In the genomic region with DNA sequence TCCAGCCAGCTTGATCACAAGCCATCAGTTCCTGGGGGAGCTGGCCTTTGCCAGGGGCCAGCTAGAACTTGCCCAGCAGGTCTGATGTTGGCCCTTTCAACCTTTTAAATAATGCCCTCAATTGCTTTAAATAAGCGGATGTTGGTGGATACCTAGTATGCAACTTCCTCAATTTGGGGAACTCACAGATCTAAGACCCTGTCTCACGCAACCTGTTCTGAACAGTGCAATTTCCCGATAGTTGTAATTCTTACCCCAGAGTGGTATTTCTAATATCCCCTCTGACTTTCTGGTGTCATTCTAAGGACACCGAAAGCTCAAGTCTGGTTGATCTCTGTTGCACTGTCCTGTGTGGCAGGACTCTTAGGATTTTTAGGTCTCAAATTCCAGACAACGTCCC, we compare ENCODE assay signal across 18 cellular contexts.
"Had no signal": no experiment of that assay in that cellular context is flagged by ENCODE, and none has a peak within 500 bp of the region (broad histone marks: within the 10 kb centered on the region; RNA-seq: fewer than 3 reads in every experiment).

No MANE protein-coding gene starts in this region.

- H3K4me1 ChIP-seq: foreskin keratinocyte, psoas muscle, spleen, upper lobe of right lung had no signal

- DNase-seq: erythroblast; foreskin keratinocyte; left colon; left ventricle myocardium superior; mesenchymal stem cell; midbrain; psoas muscle; retina; spleen; stimulated activated CD4-positive, alpha-beta T cell treated with anti-CD3 and anti-CD28 coated beads, Interleukin-15, amount 100 ng/mL, for 24 hours; stimulated activated CD4-positive, alpha-beta T cell treated with anti-CD3 and anti-CD28 coated beads, Interleukin-1b, Interleukin-23, amount 100 ng/mL, for 48 hours; stimulated activated CD4-positive, alpha-beta T cell treated with anti-CD3 and anti-CD28 coated beads, Interleukin-4, amount 100 ng/mL, for 24 hours; upper lobe of right lung had no signal

- H3K36me3 ChIP-seq: upper lobe of right lung had no signal

- H3K27ac ChIP-seq: foreskin keratinocyte, hepatocyte, psoas muscle, tibial nerve, upper lobe of right lung had no signal

- H3K9me3 ChIP-seq: psoas muscle, spleen, tibial nerve, upper lobe of right lung had no signal

- H3K27me3 ChIP-seq: hepatocyte, spleen, tibial nerve, upper lobe of right lung had no signal

- ATAC-seq: foreskin keratinocyte; left colon; left ventricle myocardium superior; psoas muscle; sciatic nerve; stimulated activated memory B cell treated with anti-CD40 and anti-IgM and Interleukin-4, amounts not matched to agents 10 μg/mL and 1 μg/mL and 100 μg/mL, for 72 hours had no signal

- H3K4me3 ChIP-seq: hepatocyte, lung, psoas muscle, spleen, tibial nerve, upper lobe of right lung had no signal
